28 cellular contexts compared by ENCODE assay signal in genomic region chr16:81001330-81001729, GRCh38. TPM values are rescaled to one million over a fixed set of nuclear protein-coding genes. Genes with fewer than 3 reads are reported as not detected.
"Had no signal": no experiment of that assay in that cellular context is flagged by ENCODE, and none has a peak within 500 bp of the region (broad histone marks: within the 10 kb centered on the region; RNA-seq: fewer than 3 reads in every experiment).

No MANE protein-coding gene starts in this region.

- H3K9me3 ChIP-seq: ascending aorta, SJCRH30 had no signal

- H3K27ac Mint-ChIP-seq: activated CD8-positive, alpha-beta T cell treated with anti-CD3 and anti-CD28 coated beads, Interleukin-2, amount 10 ng/mL, durations not matched to agents 7 days and 5 days; activated naive CD4-positive, alpha-beta T cell treated with anti-CD3 and anti-CD28 coated beads, Interleukin-2, amount 10 ng/mL, durations not matched to agents 7 days and 5 days; activated naive CD8-positive, alpha-beta T cell; activated T-helper 1 cell treated with anti-CD3 and anti-CD28 coated beads, Interleukin-12 subunit alpha, Interleukin-12 subunit beta, Interleukin-2, Interleukin-4 antibody, amounts not matched to agents 30 ng/mL and 10 ng/mL and 1 ng/mL, durations not matched to agents 14 hours and 24 hours and 36 hours had no signal

- H3K36me3 ChIP-seq: ascending aorta, cardiac muscle cell, SJCRH30, WERI-Rb-1 had no signal

- H3K4me3 ChIP-seq: ascending aorta, cardiac muscle cell, SJCRH30, SK-N-MC had no signal

- ATAC-seq: activated CD8-positive, alpha-beta T cell treated with anti-CD3 and anti-CD28 coated beads, Interleukin-2, amount 10 ng/mL, durations not matched to agents 7 days and 5 days; activated naive CD8-positive, alpha-beta T cell treated with anti-CD3 and anti-CD28 coated beads, Interleukin-2, amount 50 U/mL, for 24 hours; Panc1 had no signal

- DNase-seq: activated CD4-positive, alpha-beta T cell treated with anti-CD3 and anti-CD28 coated beads for 1 hour; activated CD4-positive, alpha-beta T cell treated with anti-CD3 and anti-CD28 coated beads for 48 hours; activated CD4-positive, CD25-positive, alpha-beta regulatory T cell; activated CD8-positive, alpha-beta T cell treated with anti-CD3 and anti-CD28 coated beads, Interleukin-2, amount 10 ng/mL, durations not matched to agents 7 days and 5 days; activated effector memory CD4-positive, alpha-beta T cell treated with Interleukin-2 at 50 U/mL for 16 hours; activated naive CD4-positive, alpha-beta T cell treated with anti-CD3 and anti-CD28 coated beads, Interleukin-2, amount 10 ng/mL, durations not matched to agents 7 days and 5 days; activated naive CD8-positive, alpha-beta T cell treated with anti-CD3 and anti-CD28 coated beads, Interleukin-2, amount 50 U/mL, for 24 hours; activated T-cell treated with anti-CD3 and anti-CD28 coated beads, Interleukin-2, amount 50 U/mL, for 24 hours; amniotic stem cell; NCI-H1092 treated with DMSO at 0.1 percent for 48 hours; NCI-H1417; NCI-H146; NCI-H187; NCI-H2029 treated with DMSO at 0.1 percent for 48 hours; NCI-H2107; NCI-H2171; NCI-H510A; SHP77; SJCRH30; T1000; WERI-Rb-1 had no signal

- H3K27me3 Mint-ChIP-seq: activated naive CD4-positive, alpha-beta T cell treated with anti-CD3 and anti-CD28 coated beads, Interleukin-2, amount 10 ng/mL, durations not matched to agents 7 days and 5 days; activated naive CD8-positive, alpha-beta T cell; activated naive CD8-positive, alpha-beta T cell treated with anti-CD3 and anti-CD28 coated beads, Interleukin-2, amount 50 U/mL, for 24 hours; activated T-cell treated with anti-CD3 and anti-CD28 coated beads, Interleukin-2, amount 50 U/mL, for 24 hours; central memory CD8-positive, alpha-beta T cell had no signal

- H3K27me3 ChIP-seq: ascending aorta, cardiac muscle cell, SJCRH30 had no signal

- H3K4me3 Mint-ChIP-seq: activated CD8-positive, alpha-beta T cell treated with anti-CD3 and anti-CD28 coated beads, Interleukin-2, amount 10 ng/mL, durations not matched to agents 7 days and 5 days; activated naive CD4-positive, alpha-beta T cell treated with anti-CD3 and anti-CD28 coated beads, Interleukin-2, amount 10 ng/mL, durations not matched to agents 7 days and 5 days; activated naive CD8-positive, alpha-beta T cell; activated naive CD8-positive, alpha-beta T cell treated with anti-CD3 and anti-CD28 coated beads, Interleukin-2, amount 50 U/mL, for 24 hours; activated T-cell treated with anti-CD3 and anti-CD28 coated beads, Interleukin-2, amount 50 U/mL, for 24 hours; activated T-helper 1 cell treated with anti-CD3 and anti-CD28 coated beads, Interleukin-12 subunit alpha, Interleukin-12 subunit beta, Interleukin-2, Interleukin-4 antibody, amounts not matched to agents 30 ng/mL and 10 ng/mL and 1 ng/mL, durations not matched to agents 14 hours and 24 hours and 36 hours; central memory CD8-positive, alpha-beta T cell had no signal

- H3K9me3 Mint-ChIP-seq: activated naive CD4-positive, alpha-beta T cell treated with anti-CD3 and anti-CD28 coated beads, Interleukin-2, amount 10 ng/mL, durations not matched to agents 7 days and 5 days; activated naive CD8-positive, alpha-beta T cell treated with anti-CD3 and anti-CD28 coated beads, Interleukin-2, amount 50 U/mL, for 24 hours; activated T-cell treated with anti-CD3 and anti-CD28 coated beads, Interleukin-2, amount 50 U/mL, for 24 hours; activated T-helper 1 cell treated with anti-CD3 and anti-CD28 coated beads, Interleukin-12 subunit alpha, Interleukin-12 subunit beta, Interleukin-2, Interleukin-4 antibody, amounts not matched to agents 30 ng/mL and 10 ng/mL and 1 ng/mL, durations not matched to agents 14 hours and 24 hours and 36 hours; central memory CD8-positive, alpha-beta T cell had no signal

- H3K27ac ChIP-seq: ascending aorta, cardiac muscle cell, SJCRH30, SK-N-MC, WERI-Rb-1 had no signal

RNA-seq across cellular contexts. Expression of gene CENPN, which starts 5.7 kb away (rescaled TPM):
- total RNA-seq: ascending aorta had no signal
